Comparison of ENCODE assay signal across 8 cellular contexts in genomic region chr1:14970115-14970798, GRCh38.
DNase-seq lines count a peak whose midpoint lies in the region; ATAC-seq and TF ChIP-seq lines count a peak whose summit lies in the region.

No MANE protein-coding gene starts in this region.

- H3K36me3 ChIP-seq in right lobe of liver (no peaks in the 10 kb centered on the region), testis (ENCODE audit: low read depth, missing control alignments) (no peaks in the 10 kb centered on the region)

- H3K27ac Mint-ChIP-seq in MCF 10A (ENCODE audit: low read depth, unreplicated experiment) = no peak overlapping the region

- TF ChIP-seq RAD21 in Ishikawa (IDR thresholded peaks at IDR 0.05; ENCODE audit: low read depth) = no peak

- H3K4me1 ChIP-seq in right lobe of liver (no peaks in the 10 kb centered on the region), testis (peaks cover 20% of the 10 kb centered on the region)

- no peaks in the 10 kb centered on the region for H3K9me3 Mint-ChIP-seq in MCF 10A (ENCODE audit: unreplicated experiment)

- POLR2A ChIA-PET in MCF 10A (lab: Yijun Ruan, JAX) = no interaction called here

- CTCF ChIA-PET in MCF 10A (lab: Yijun Ruan, JAX) = no interaction called here

- TF ChIP-seq CTCF in MCF 10A (IDR thresholded peaks at IDR 0.05; ENCODE audit: unreplicated experiment) (no peak), right lobe of liver (IDR thresholded peaks at IDR 0.05) (no peak), testis (IDR thresholded peaks at IDR 0.05) (no peak)

- H3K4me1 Mint-ChIP-seq in MCF 10A (ENCODE audit: insufficient read depth, unreplicated experiment) = peaks cover 18% of the 10 kb centered on the region

- intact Hi-C loops in MCF 10A (cut with micrococcal nuclease) (no loop called here), right lobe of liver (cut with DNase I) (no loop called here), testis (cut with DNase I; ENCODE audit: low total_unique reads) (no loop called here)

- no peaks in the 10 kb centered on the region for H3K27me3 ChIP-seq in right lobe of liver
- H3K27me3 ChIP-seq in testis = no peaks in the 10 kb centered on the region

- no TSS peak for BruUV-seq in MCF 10A (replicated peaks; lab: Mats Ljungman, UMichigan)

- DNase-seq in Ammon's horn (ENCODE audit: low spot score) = peak; percentile 53
- DNase-seq in MCF 10A (ENCODE audit: unreplicated experiment) = peak; percentile 93
- DNase-seq in right lobe of liver = no peak
- peak; percentile 91 for DNase-seq in testis
- DNase-seq in ureter (ENCODE audit: low spot score) = no peak
- no peak for DNase-seq in mesenteric fat pad (ENCODE audit: low spot score)

- WGBS in right lobe of liver (ENCODE audit: insufficient coverage, low coverage, low lambda C conversion rate, missing lambda C conversion rate) = 74% methylated on average over 14 of the region's 16 CpGs
- WGBS in testis, 2 donors = 21 to 23% methylated on average over 16 of the region's 16 CpGs

- TF ChIP-seq EP300 in Ishikawa (IDR thresholded peaks at IDR 0.05; ENCODE audit: borderline replicate concordance) = no peak

- H3K27ac ChIP-seq in right lobe of liver (no peak overlapping the region), testis (peak overlapping the region in 1 of 2 donors; percentile 73)

- no peaks in the 10 kb centered on the region for H3K27me3 Mint-ChIP-seq in MCF 10A (ENCODE audit: insufficient read depth, unreplicated experiment)

- H3K4me3 Mint-ChIP-seq in MCF 10A (ENCODE audit: unreplicated experiment) = no peak overlapping the region

- TF ChIP-seq POLR2A in right lobe of liver (IDR thresholded peaks at IDR 0.05) = no peak
- TF ChIP-seq POLR2A in testis (IDR thresholded peaks at IDR 0.05) = no peak

- no peaks in the 10 kb centered on the region for H3K9me3 ChIP-seq in right lobe of liver
- H3K9me3 ChIP-seq in testis = no peaks in the 10 kb centered on the region

- H3K4me3 ChIP-seq in right lobe of liver (no peak overlapping the region), testis (peak overlapping the region in 1 of 2 donors; percentile 33)

- H3K36me3 Mint-ChIP-seq in MCF 10A (ENCODE audit: insufficient read depth, unreplicated experiment) = peaks cover 8% of the 10 kb centered on the region

- ATAC-seq in right lobe of liver (peak in 3 of 4 donors; percentile 16 to 44 (median 39)), GM21723 (IDR thresholded peaks at IDR 0.05; ENCODE audit: unreplicated experiment) (no peak)

TF ChIP-seq in Ishikawa, 13 proteins besides CTCF, POLR2A, EP300 and RAD21:
- peak; percentile 67 for TF ChIP-seq MAX (IDR thresholded peaks at IDR 0.05)
- TF ChIP-seq YY1 (IDR thresholded peaks at IDR 0.05; ENCODE audit: low read depth) = no peak
- TF ChIP-seq USF1 (IDR thresholded peaks at IDR 0.05) = peak; percentile 97

Comparison
In these comparisons a context has a peak if more than half of its experiments do, and no peak if none do; other contexts are left out.
1. DNase-seq: peak in Ammon's horn (single experiment), MCF 10A (single experiment) and testis (single experiment); none in right lobe of liver (0 of 3), ureter (single experiment) and mesenteric fat pad (single experiment).